In the genomic region with DNA sequence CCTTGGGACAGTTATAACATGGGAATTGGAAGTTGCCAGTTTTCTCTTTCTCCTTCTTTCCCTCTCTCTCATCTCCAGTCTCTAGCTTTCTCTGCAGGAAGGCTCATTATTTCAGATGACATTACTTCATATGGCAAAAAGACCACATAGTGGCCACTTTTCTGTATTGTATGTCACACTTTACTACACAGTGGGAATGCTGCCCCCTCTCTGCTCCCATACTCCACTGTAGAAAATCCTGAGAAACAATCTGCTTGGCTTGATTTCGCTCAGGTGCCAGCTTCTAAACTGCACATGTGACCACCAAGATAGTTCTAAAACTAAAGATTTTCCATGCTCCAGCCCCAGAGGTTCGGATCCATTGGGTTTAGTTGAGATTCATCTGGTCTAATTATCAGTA, we compare ENCODE assay signal across 1 cellular context.
TF ChIP-seq lines count a peak whose summit lies in the region.

No MANE protein-coding gene starts in this region.

TF ChIP-seq in GM23338, 12 proteins besides CTCF, POLR2A, EP300 and RAD21 (continued from another document):
- TF ChIP-seq, protein P1, sequence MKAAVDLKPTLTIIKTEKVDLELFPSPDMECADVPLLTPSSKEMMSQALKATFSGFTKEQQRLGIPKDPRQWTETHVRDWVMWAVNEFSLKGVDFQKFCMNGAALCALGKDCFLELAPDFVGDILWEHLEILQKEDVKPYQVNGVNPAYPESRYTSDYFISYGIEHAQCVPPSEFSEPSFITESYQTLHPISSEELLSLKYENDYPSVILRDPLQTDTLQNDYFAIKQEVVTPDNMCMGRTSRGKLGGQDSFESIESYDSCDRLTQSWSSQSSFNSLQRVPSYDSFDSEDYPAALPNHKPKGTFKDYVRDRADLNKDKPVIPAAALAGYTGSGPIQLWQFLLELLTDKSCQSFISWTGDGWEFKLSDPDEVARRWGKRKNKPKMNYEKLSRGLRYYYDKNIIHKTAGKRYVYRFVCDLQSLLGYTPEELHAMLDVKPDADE (IDR thresholded peaks at IDR 0.05) = no peak
- TF ChIP-seq, protein P2, sequence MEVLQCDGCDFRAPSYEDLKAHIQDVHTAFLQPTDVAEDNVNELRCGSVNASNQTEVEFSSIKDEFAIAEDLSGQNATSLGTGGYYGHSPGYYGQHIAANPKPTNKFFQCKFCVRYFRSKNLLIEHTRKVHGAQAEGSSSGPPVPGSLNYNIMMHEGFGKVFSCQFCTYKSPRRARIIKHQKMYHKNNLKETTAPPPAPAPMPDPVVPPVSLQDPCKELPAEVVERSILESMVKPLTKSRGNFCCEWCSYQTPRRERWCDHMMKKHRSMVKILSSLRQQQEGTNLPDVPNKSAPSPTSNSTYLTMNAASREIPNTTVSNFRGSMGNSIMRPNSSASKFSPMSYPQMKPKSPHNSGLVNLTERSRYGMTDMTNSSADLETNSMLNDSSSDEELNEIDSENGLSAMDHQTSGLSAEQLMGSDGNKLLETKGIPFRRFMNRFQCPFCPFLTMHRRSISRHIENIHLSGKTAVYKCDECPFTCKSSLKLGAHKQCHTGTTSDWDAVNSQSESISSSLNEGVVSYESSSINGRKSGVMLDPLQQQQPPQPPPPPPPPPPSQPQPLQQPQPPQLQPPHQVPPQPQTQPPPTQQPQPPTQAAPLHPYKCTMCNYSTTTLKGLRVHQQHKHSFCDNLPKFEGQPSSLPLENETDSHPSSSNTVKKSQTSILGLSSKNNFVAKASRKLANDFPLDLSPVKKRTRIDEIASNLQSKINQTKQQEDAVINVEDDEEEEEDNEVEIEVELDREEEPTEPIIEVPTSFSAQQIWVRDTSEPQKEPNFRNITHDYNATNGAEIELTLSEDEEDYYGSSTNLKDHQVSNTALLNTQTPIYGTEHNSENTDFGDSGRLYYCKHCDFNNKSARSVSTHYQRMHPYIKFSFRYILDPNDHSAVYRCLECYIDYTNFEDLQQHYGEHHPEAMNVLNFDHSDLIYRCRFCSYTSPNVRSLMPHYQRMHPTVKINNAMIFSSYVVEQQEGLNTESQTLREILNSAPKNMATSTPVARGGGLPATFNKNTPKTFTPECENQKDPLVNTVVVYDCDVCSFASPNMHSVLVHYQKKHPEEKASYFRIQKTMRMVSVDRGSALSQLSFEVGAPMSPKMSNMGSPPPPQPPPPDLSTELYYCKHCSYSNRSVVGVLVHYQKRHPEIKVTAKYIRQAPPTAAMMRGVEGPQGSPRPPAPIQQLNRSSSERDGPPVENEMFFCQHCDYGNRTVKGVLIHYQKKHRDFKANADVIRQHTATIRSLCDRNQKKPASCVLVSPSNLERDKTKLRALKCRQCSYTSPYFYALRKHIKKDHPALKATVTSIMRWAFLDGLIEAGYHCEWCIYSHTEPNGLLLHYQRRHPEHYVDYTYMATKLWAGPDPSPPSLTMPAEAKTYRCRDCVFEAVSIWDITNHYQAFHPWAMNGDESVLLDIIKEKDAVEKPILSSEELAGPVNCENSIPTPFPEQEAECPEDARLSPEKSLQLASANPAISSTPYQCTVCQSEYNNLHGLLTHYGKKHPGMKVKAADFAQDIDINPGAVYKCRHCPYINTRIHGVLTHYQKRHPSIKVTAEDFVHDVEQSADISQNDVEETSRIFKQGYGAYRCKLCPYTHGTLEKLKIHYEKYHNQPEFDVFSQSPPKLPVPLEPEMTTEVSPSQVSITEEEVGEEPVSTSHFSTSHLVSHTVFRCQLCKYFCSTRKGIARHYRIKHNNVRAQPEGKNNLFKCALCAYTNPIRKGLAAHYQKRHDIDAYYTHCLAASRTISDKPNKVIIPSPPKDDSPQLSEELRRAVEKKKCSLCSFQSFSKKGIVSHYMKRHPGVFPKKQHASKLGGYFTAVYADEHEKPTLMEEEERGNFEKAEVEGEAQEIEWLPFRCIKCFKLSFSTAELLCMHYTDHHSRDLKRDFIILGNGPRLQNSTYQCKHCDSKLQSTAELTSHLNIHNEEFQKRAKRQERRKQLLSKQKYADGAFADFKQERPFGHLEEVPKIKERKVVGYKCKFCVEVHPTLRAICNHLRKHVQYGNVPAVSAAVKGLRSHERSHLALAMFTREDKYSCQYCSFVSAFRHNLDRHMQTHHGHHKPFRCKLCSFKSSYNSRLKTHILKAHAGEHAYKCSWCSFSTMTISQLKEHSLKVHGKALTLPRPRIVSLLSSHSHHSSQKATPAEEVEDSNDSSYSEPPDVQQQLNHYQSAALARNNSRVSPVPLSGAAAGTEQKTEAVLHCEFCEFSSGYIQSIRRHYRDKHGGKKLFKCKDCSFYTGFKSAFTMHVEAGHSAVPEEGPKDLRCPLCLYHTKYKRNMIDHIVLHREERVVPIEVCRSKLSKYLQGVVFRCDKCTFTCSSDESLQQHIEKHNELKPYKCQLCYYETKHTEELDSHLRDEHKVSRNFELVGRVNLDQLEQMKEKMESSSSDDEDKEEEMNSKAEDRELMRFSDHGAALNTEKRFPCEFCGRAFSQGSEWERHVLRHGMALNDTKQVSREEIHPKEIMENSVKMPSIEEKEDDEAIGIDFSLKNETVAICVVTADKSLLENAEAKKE (CRISPR knock-in tag; IDR thresholded peaks at IDR 0.05) = no peak
- no peak for TF ChIP-seq EZH2phosphoT487 (IDR thresholded peaks at IDR 0.05; ENCODE audit: unreplicated experiment)
- TF ChIP-seq EZH2 (IDR thresholded peaks at IDR 0.05; ENCODE audit: low read depth, unreplicated experiment) = no peak
- TF ChIP-seq POLR2AphosphoS5 (IDR thresholded peaks at IDR 0.05; ENCODE audit: low read depth) = no peak
- TF ChIP-seq CREB1 (CRISPR knock-in tag; IDR thresholded peaks at IDR 0.05; ENCODE audit: low read depth) = no peak
- no peak for TF ChIP-seq NANOG (IDR thresholded peaks at IDR 0.05; ENCODE audit: borderline replicate concordance)
TF ChIP-seq in GM23338: peak in this region for 0.
